13 cellular contexts compared by ENCODE assay signal in the genomic region with DNA sequence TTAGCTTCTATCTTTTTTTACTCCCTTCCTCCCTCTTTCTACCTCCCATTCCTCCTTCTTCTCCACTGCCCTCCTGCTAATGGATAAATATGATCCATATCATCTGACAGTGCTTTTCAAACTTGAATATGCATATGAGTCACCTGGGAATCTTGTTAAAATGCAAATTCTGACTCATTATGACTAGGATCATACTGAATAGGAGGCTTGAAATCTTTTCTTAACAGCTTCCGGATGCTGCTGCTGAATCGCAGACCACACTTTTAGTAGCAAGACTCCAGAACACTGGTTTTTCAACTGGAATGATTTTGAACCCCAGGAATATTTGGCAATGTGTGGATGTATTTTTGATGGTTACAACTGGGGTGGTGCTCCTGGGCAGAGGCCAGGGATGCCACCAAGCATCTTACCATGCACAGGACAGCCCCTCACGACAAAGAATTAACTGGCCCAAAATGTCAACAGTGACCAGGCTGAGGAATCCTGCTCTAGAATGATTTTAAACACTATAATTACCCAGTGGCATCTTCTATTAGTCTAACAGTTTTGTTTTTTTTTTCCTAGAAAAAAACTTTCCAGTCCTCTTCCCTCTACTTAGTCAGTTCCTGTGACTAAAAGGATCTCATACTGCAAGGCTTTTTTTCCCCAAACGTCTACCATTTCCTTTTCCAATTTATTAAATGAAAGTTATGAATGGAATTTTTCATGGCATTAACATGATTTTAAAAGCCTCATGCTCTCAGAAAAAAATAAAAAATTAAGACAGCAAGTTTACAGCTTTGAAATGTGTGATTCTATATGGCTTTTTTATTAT. TPM values are rescaled to one million over a fixed set of nuclear protein-coding genes. Genes with fewer than 3 reads are reported as not detected.
A peak's percentile ranks its signal among the peaks of the same experiment; 100 is the strongest.
DNase-seq lines count a peak whose midpoint lies in the region; ATAC-seq and TF ChIP-seq lines count a peak whose summit lies in the region.
"Had no signal": no experiment of that assay in that cellular context is flagged by ENCODE, and none has a peak within 500 bp of the region (broad histone marks: within the 10 kb centered on the region; RNA-seq: fewer than 3 reads in every experiment).

No MANE protein-coding gene starts in this region.

- H2AFZ ChIP-seq in mesenchymal stem cell (ENCODE audit: low read depth, low read length) (no peak overlapping the region), Karpas-422 (ENCODE audit: low read length) (no peak overlapping the region)

- H4K20me1 ChIP-seq in Karpas-422 (ENCODE audit: insufficient read depth, low read depth, low read length), result no peaks in the 10 kb centered on the region

- no peaks in the 10 kb centered on the region for H3K79me2 ChIP-seq in Karpas-422 (ENCODE audit: low read length)

- H2BK15ac ChIP-seq in mesenchymal stem cell (ENCODE audit: low read depth, poor library complexity, severe bottlenecking), result no peak overlapping the region

- no peak overlapping the region for H3K23ac ChIP-seq in mesenchymal stem cell (ENCODE audit: low read length in 2 of 2)

- H2AK5ac ChIP-seq in mesenchymal stem cell (ENCODE audit: low read length, severe bottlenecking), result no peak overlapping the region

- H3K27ac ChIP-seq in mesenchymal stem cell (ENCODE audit: low read length, poor library complexity, severe bottlenecking) (peak overlapping the region; percentile 49), Karpas-422 (ENCODE audit: low read length) (no peak overlapping the region)
- H3K27ac ChIP-seq: sigmoid colon had no signal

- no peak overlapping the region for H3K14ac ChIP-seq in mesenchymal stem cell (ENCODE audit: low read length in 2 of 2)

- H3K9me3 ChIP-seq in mesenchymal stem cell (ENCODE audit: control insufficient read depth, low read length), result no peaks in the 10 kb centered on the region
- no peaks in the 10 kb centered on the region for H3K9me3 ChIP-seq in Karpas-422 (ENCODE audit: low read length)
- H3K9me3 ChIP-seq: mucosa of descending colon, sigmoid colon had no signal

- H3K36me3 ChIP-seq in mesenchymal stem cell (ENCODE audit: control insufficient read depth in 1 of 2, insufficient read depth in 2 of 2, low read depth in 1 of 2, low read length in 2 of 2) (no peaks in the 10 kb centered on the region), Karpas-422 (ENCODE audit: insufficient read depth, low read length) (no peaks in the 10 kb centered on the region)
- H3K36me3 ChIP-seq: sigmoid colon had no signal

- H3K36me3 Mint-ChIP-seq in Calu3 (ENCODE audit: insufficient read depth, unreplicated experiment) (no peaks in the 10 kb centered on the region), chondrocyte (ENCODE audit: low read depth) (no peaks in the 10 kb centered on the region)
- no peaks in the 10 kb centered on the region for H3K36me3 Mint-ChIP-seq in activated CD8-positive, alpha-beta T cell treated with anti-CD3 and anti-CD28 coated beads, Interleukin-2, amount 10 ng/mL, durations not matched to agents 7 days and 5 days (ENCODE audit: low read depth)
- no peaks in the 10 kb centered on the region for H3K36me3 Mint-ChIP-seq in activated T-helper 2 cell treated with anti-CD3 and anti-CD28 coated beads, Interferon-gamma antibody, Interleukin-2, Interleukin-4, amounts not matched to agents 10 μg/mL and 5 μg/mL and 100 μg/mL, durations not matched to agents 14 hours and 24 hours and 36 hours (ENCODE audit: low read depth)
- H3K36me3 Mint-ChIP-seq: T-cell had no signal

- H2BK5ac ChIP-seq in mesenchymal stem cell (ENCODE audit: low read depth, low read length, poor library complexity, severe bottlenecking), result no peak overlapping the region

- TF ChIP-seq CTCF in Calu3 (IDR thresholded peaks at IDR 0.05; ENCODE audit: unreplicated experiment) (no peak), chondrocyte (IDR thresholded peaks at IDR 0.05) (no peak)

- H3K4me2 ChIP-seq in mesenchymal stem cell (ENCODE audit: low read length, poor library complexity, severe bottlenecking) (no peak overlapping the region), Karpas-422 (ENCODE audit: low read depth, low read length, poor library complexity, severe bottlenecking) (no peak overlapping the region)

- H3K9me3 Mint-ChIP-seq in Calu3 (ENCODE audit: low read depth, unreplicated experiment) (no peaks in the 10 kb centered on the region), chondrocyte (ENCODE audit: low read depth) (no peaks in the 10 kb centered on the region)
- no peaks in the 10 kb centered on the region for H3K9me3 Mint-ChIP-seq in activated CD8-positive, alpha-beta T cell treated with anti-CD3 and anti-CD28 coated beads, Interleukin-2, amount 10 ng/mL, durations not matched to agents 7 days and 5 days (ENCODE audit: insufficient read depth)
- H3K9me3 Mint-ChIP-seq in activated T-helper 2 cell treated with anti-CD3 and anti-CD28 coated beads, Interferon-gamma antibody, Interleukin-2, Interleukin-4, amounts not matched to agents 10 μg/mL and 5 μg/mL and 100 μg/mL, durations not matched to agents 14 hours and 24 hours and 36 hours, result no peaks in the 10 kb centered on the region
- H3K9me3 Mint-ChIP-seq: T-cell had no signal

- no peak overlapping the region for H2BK12ac ChIP-seq in mesenchymal stem cell (ENCODE audit: low read length in 2 of 2)

- no peak overlapping the region for H4K91ac ChIP-seq in mesenchymal stem cell (ENCODE audit: low read length)

- no peak for DNase-seq in Calu3
- peak; percentile 2 for DNase-seq in NCI-H69 (lab: John Stamatoyannopoulos, UW)
- DNase-seq in chondrocyte (ENCODE audit: low spot score), result no peak
- DNase-seq in mesenchymal stem cell, result peak; percentile 82
- DNase-seq in activated CD8-positive, alpha-beta T cell treated with anti-CD3 and anti-CD28 coated beads, Interleukin-2, amount 10 ng/mL, durations not matched to agents 7 days and 5 days, result no peak
- DNase-seq in Karpas-422, result no peak
- DNase-seq in activated T-helper 2 cell treated with anti-CD3 and anti-CD28 coated beads, Interferon-gamma antibody, Interleukin-2, Interleukin-4, amounts not matched to agents 10 μg/mL and 5 μg/mL and 100 μg/mL, durations not matched to agents 14 hours and 24 hours and 36 hours (ENCODE audit: low spot score), result no peak
- no peak for DNase-seq in activated naive CD4-positive, alpha-beta T cell (lab: John Stamatoyannopoulos, UW)
- DNase-seq: glutamatergic neuron, mucosa of descending colon, NCI-H510A treated with DMSO at 0.1 percent for 48 hours, sigmoid colon, T-cell had no signal

- 12% methylated on average over 3 of the region's 4 CpGs for WGBS in mesenchymal stem cell

- peak overlapping the region; percentile 17 for H3K27ac Mint-ChIP-seq in Calu3 (ENCODE audit: unreplicated experiment)
- H3K27ac Mint-ChIP-seq in chondrocyte (ENCODE audit: unreplicated experiment), result peak overlapping the region; percentile 89
- no peak overlapping the region for H3K27ac Mint-ChIP-seq in activated CD8-positive, alpha-beta T cell treated with anti-CD3 and anti-CD28 coated beads, Interleukin-2, amount 10 ng/mL, durations not matched to agents 7 days and 5 days
- no peak overlapping the region for H3K27ac Mint-ChIP-seq in activated T-helper 2 cell treated with anti-CD3 and anti-CD28 coated beads, Interferon-gamma antibody, Interleukin-2, Interleukin-4, amounts not matched to agents 10 μg/mL and 5 μg/mL and 100 μg/mL, durations not matched to agents 14 hours and 24 hours and 36 hours
- H3K27ac Mint-ChIP-seq: T-cell had no signal

- H3K27me3 Mint-ChIP-seq in Calu3 (ENCODE audit: unreplicated experiment), result no peaks in the 10 kb centered on the region
- no peaks in the 10 kb centered on the region for H3K27me3 Mint-ChIP-seq in chondrocyte (ENCODE audit: low read depth)
- H3K27me3 Mint-ChIP-seq in activated CD8-positive, alpha-beta T cell treated with anti-CD3 and anti-CD28 coated beads, Interleukin-2, amount 10 ng/mL, durations not matched to agents 7 days and 5 days (ENCODE audit: low read depth), result peaks cover 3% of the 10 kb centered on the region
- peaks cover 3% of the 10 kb centered on the region for H3K27me3 Mint-ChIP-seq in activated T-helper 2 cell treated with anti-CD3 and anti-CD28 coated beads, Interferon-gamma antibody, Interleukin-2, Interleukin-4, amounts not matched to agents 10 μg/mL and 5 μg/mL and 100 μg/mL, durations not matched to agents 14 hours and 24 hours and 36 hours (ENCODE audit: low read depth)
- H3K27me3 Mint-ChIP-seq: T-cell had no signal

- H4K8ac ChIP-seq in mesenchymal stem cell (ENCODE audit: low read length), result peak overlapping the region; percentile 5

- H3K9ac ChIP-seq in mesenchymal stem cell (ENCODE audit: low read length), result peak overlapping the region; percentile 90
- no peak overlapping the region for H3K9ac ChIP-seq in Karpas-422 (ENCODE audit: low read length)

- intact Hi-C loops in Calu3 (cut with micrococcal nuclease; ENCODE audit: unreplicated experiment), result no loop called here
- intact Hi-C loops in activated T-helper 2 cell treated with anti-CD3 and anti-CD28 coated beads, Interferon-gamma antibody, Interleukin-2, Interleukin-4, amounts not matched to agents 10 μg/mL and 5 μg/mL and 100 μg/mL, durations not matched to agents 14 hours and 24 hours and 36 hours (cut with micrococcal nuclease), result no loop called here

- peak overlapping the region in 1 of 2 experiments; percentile 67 for H3K4ac ChIP-seq in mesenchymal stem cell (ENCODE audit: low read depth in 1 of 2, low read length in 2 of 2)

- H3K27me3 ChIP-seq in mesenchymal stem cell (ENCODE audit: control insufficient read depth in 1 of 2, insufficient read depth in 1 of 2, low read length in 2 of 2) (no peaks in the 10 kb centered on the region), Karpas-422 (ENCODE audit: low read length) (no peaks in the 10 kb centered on the region)
- H3K27me3 ChIP-seq: sigmoid colon had no signal

- H3K18ac ChIP-seq in mesenchymal stem cell (ENCODE audit: low read depth in 1 of 2, low read length in 2 of 2), result no peak overlapping the region

- no TSS peak for BruUV-seq in Calu3 (replicated peaks; lab: Mats Ljungman, UMichigan)

- CTCF ChIA-PET in Calu3 (lab: Charles Lee), result interaction anchor here (0.7 kb wide), 1 partner anchor 203 kb away, joined by 3 read pairs; no protein-coding TSS in a partner anchor
- CTCF ChIA-PET in activated CD8-positive, alpha-beta T cell treated with anti-CD3 and anti-CD28 coated beads, Interleukin-2, amount 10 ng/mL, durations not matched to agents 7 days and 5 days (lab: Charles Lee), result interaction anchor here (0.7 to 1.7 kb wide), 3 partner anchors 19 to 125 kb away, joined by 3 to 4 read pairs (median 3); no protein-coding TSS in a partner anchor

- no peak for ATAC-seq in activated CD8-positive, alpha-beta T cell treated with anti-CD3 and anti-CD28 coated beads, Interleukin-2, amount 10 ng/mL, durations not matched to agents 7 days and 5 days
- ATAC-seq: mucosa of descending colon, T-cell had no signal

- H3K9me2 ChIP-seq in Karpas-422 (replicated peaks; ENCODE audit: insufficient read depth, low read length), result no peaks in the 10 kb centered on the region

- no peak overlapping the region for H3K4me3 Mint-ChIP-seq in Calu3 (ENCODE audit: low read depth, unreplicated experiment)
- H3K4me3 Mint-ChIP-seq in chondrocyte (ENCODE audit: unreplicated experiment), result no peak overlapping the region
- H3K4me3 Mint-ChIP-seq in activated CD8-positive, alpha-beta T cell treated with anti-CD3 and anti-CD28 coated beads, Interleukin-2, amount 10 ng/mL, durations not matched to agents 7 days and 5 days, result no peak overlapping the region
- no peak overlapping the region for H3K4me3 Mint-ChIP-seq in activated T-helper 2 cell treated with anti-CD3 and anti-CD28 coated beads, Interferon-gamma antibody, Interleukin-2, Interleukin-4, amounts not matched to agents 10 μg/mL and 5 μg/mL and 100 μg/mL, durations not matched to agents 14 hours and 24 hours and 36 hours (ENCODE audit: low read depth)
- H3K4me3 Mint-ChIP-seq: T-cell had no signal

- no peaks in the 10 kb centered on the region for H3K79me1 ChIP-seq in mesenchymal stem cell (replicated peaks; ENCODE audit: low read length, poor library complexity, severe bottlenecking)

- H3K4me1 Mint-ChIP-seq in Calu3 (ENCODE audit: low read depth, unreplicated experiment) (peaks cover 8% of the 10 kb centered on the region), chondrocyte (ENCODE audit: low read depth) (peaks cover 13% of the 10 kb centered on the region)
- peaks cover 1% of the 10 kb centered on the region for H3K4me1 Mint-ChIP-seq in activated CD8-positive, alpha-beta T cell treated with anti-CD3 and anti-CD28 coated beads, Interleukin-2, amount 10 ng/mL, durations not matched to agents 7 days and 5 days (ENCODE audit: low read depth)
- H3K4me1 Mint-ChIP-seq in activated T-helper 2 cell treated with anti-CD3 and anti-CD28 coated beads, Interferon-gamma antibody, Interleukin-2, Interleukin-4, amounts not matched to agents 10 μg/mL and 5 μg/mL and 100 μg/mL, durations not matched to agents 14 hours and 24 hours and 36 hours (ENCODE audit: low read depth), result peaks cover 6% of the 10 kb centered on the region

- POLR2A ChIA-PET in activated CD8-positive, alpha-beta T cell treated with anti-CD3 and anti-CD28 coated beads, Interleukin-2, amount 10 ng/mL, durations not matched to agents 7 days and 5 days (lab: Charles Lee), result no interaction called here

- H3K4me1 ChIP-seq in mesenchymal stem cell (ENCODE audit: control insufficient read depth, insufficient read depth, low read depth, low read length) (no peaks in the 10 kb centered on the region), Karpas-422 (ENCODE audit: low read length) (no peaks in the 10 kb centered on the region)

- H3K4me3 ChIP-seq in mesenchymal stem cell (ENCODE audit: insufficient read depth in 1 of 2, low read depth in 1 of 2, low read length in 2 of 2), result peak overlapping the region in 1 of 2 experiments; percentile 65
- H3K4me3 ChIP-seq in Karpas-422 (ENCODE audit: low read length), result no peak overlapping the region
- H3K4me3 ChIP-seq: mucosa of descending colon, sigmoid colon had no signal

- peak overlapping the region; percentile 54 for H2BK120ac ChIP-seq in mesenchymal stem cell (ENCODE audit: low read depth, low read length)

RNA-seq across cellular contexts. Expression of a gene that starts 10.6 kb away (rescaled TPM):
- total RNA-seq in Calu3 (2022), result 37.9 and 39.0 TPM in 2 replicates
- total RNA-seq in chondrocyte, result 54.9 to 59.9 TPM (median 59.5 TPM) in 3 replicates
- 71.7 TPM for polyA plus RNA-seq in mesenchymal stem cell (2013, experiment 1 of 2)
- 76.6 TPM for polyA plus RNA-seq in mesenchymal stem cell (2013, experiment 2 of 2)
- total RNA-seq in activated CD8-positive, alpha-beta T cell treated with anti-CD3 and anti-CD28 coated beads, Interleukin-2, amount 10 ng/mL, durations not matched to agents 7 days and 5 days, result 10 to 100 TPM; 43.7 to 48.7 TPM
- 42.7 and 77.2 TPM in 2 replicates for total RNA-seq in Karpas-422 (2014; rRNA removed; shearing (Covaris generic); ENCODE audit: low replicate concordance)
- 51.2 and 52.8 TPM in 2 replicates for total RNA-seq in activated T-helper 2 cell treated with anti-CD3 and anti-CD28 coated beads, Interferon-gamma antibody, Interleukin-2, Interleukin-4, amounts not matched to agents 10 μg/mL and 5 μg/mL and 100 μg/mL, durations not matched to agents 14 hours and 24 hours and 36 hours

RNA-seq across cellular contexts. Expression of a gene that starts 58.1 kb away (rescaled TPM):
- total RNA-seq in Calu3 (2022) (17.3 and 17.8 TPM in 2 replicates), chondrocyte (14.0 to 16.7 TPM (median 16.6 TPM) in 3 replicates)
- 6.7 TPM for polyA plus RNA-seq in mesenchymal stem cell (2013, experiment 1 of 2)
- polyA plus RNA-seq in mesenchymal stem cell (2013, experiment 2 of 2), result 6.5 TPM
- total RNA-seq in activated CD8-positive, alpha-beta T cell treated with anti-CD3 and anti-CD28 coated beads, Interleukin-2, amount 10 ng/mL, durations not matched to agents 7 days and 5 days, result 10 to 100 TPM; 22.7 to 26.1 TPM
- total RNA-seq in Karpas-422 (2014; rRNA removed; shearing (Covaris generic); ENCODE audit: low replicate concordance), result 8.5 and 12.9 TPM in 2 replicates
- total RNA-seq in activated T-helper 2 cell treated with anti-CD3 and anti-CD28 coated beads, Interferon-gamma antibody, Interleukin-2, Interleukin-4, amounts not matched to agents 10 μg/mL and 5 μg/mL and 100 μg/mL, durations not matched to agents 14 hours and 24 hours and 36 hours, result 18.9 and 22.1 TPM in 2 replicates

Comparison
In these comparisons a context has a peak if more than half of its experiments do, and no peak if none do; other contexts are left out.
1. DNase-seq: peak in NCI-H69 (single experiment) and mesenchymal stem cell (single experiment); none in Calu3 (single experiment), chondrocyte (single experiment), activated CD8-positive, alpha-beta T cell treated with anti-CD3 and anti-CD28 coated beads, Interleukin-2, amount 10 ng/mL, durations not matched to agents 7 days and 5 days (single experiment), Karpas-422 (single experiment), activated T-helper 2 cell treated with anti-CD3 and anti-CD28 coated beads, Interferon-gamma antibody, Interleukin-2, Interleukin-4, amounts not matched to agents 10 μg/mL and 5 μg/mL and 100 μg/mL, durations not matched to agents 14 hours and 24 hours and 36 hours (single experiment) and activated naive CD4-positive, alpha-beta T cell (0 of 4).
2. H3K27ac Mint-ChIP-seq: peak in Calu3 (single experiment) and chondrocyte (single experiment); none in activated CD8-positive, alpha-beta T cell treated with anti-CD3 and anti-CD28 coated beads, Interleukin-2, amount 10 ng/mL, durations not matched to agents 7 days and 5 days (single experiment) and activated T-helper 2 cell treated with anti-CD3 and anti-CD28 coated beads, Interferon-gamma antibody, Interleukin-2, Interleukin-4, amounts not matched to agents 10 μg/mL and 5 μg/mL and 100 μg/mL, durations not matched to agents 14 hours and 24 hours and 36 hours (single experiment).